12 cellular contexts compared by ENCODE assay signal in genomic region chr15:42890161-42890913, GRCh38. TPM values are rescaled to one million over a fixed set of nuclear protein-coding genes. Genes with fewer than 3 reads are reported as not detected.
A peak's percentile ranks its signal among the peaks of the same experiment; 100 is the strongest.
DNase-seq lines count a peak whose midpoint lies in the region; ATAC-seq and TF ChIP-seq lines count a peak whose summit lies in the region.
"Had no signal": no experiment of that assay in that cellular context is flagged by ENCODE, and none has a peak within 500 bp of the region (broad histone marks: within the 10 kb centered on the region; RNA-seq: fewer than 3 reads in every experiment).

No MANE protein-coding gene starts in this region.

- POLR2A ChIA-PET in RWPE1 (lab: Yijun Ruan, JAX; ENCODE audit: low non-redundant PET) = no interaction called here

- H3K4me3 ChIP-seq in GM23248 (no peak overlapping the region), fibroblast of mammary gland (ENCODE audit: control insufficient read depth, low read depth, low read length) (no peak overlapping the region), osteoblast (ENCODE audit: insufficient read depth, low read length) (no peak overlapping the region), aorta (ENCODE audit: low read length in 2 of 2) (no peak overlapping the region)
- H3K4me3 ChIP-seq: ascending aorta had no signal

- H3K79me2 ChIP-seq in GM23248 (ENCODE audit: insufficient read depth) = peaks cover 48% of the 10 kb centered on the region
- peaks cover 20% of the 10 kb centered on the region for H3K79me2 ChIP-seq in osteoblast (ENCODE audit: insufficient read depth, low read length)

- no peak overlapping the region for H2AFZ ChIP-seq in GM23248
- no peak overlapping the region for H2AFZ ChIP-seq in osteoblast (ENCODE audit: low read length)
- H2AFZ ChIP-seq: parathyroid adenoma had no signal

- H3K27me3 ChIP-seq in GM23248 (replicated peaks; ENCODE audit: insufficient read depth) (no peaks in the 10 kb centered on the region), osteoblast (ENCODE audit: insufficient read depth, low read length) (no peaks in the 10 kb centered on the region), aorta (ENCODE audit: control insufficient read depth in 1 of 2, insufficient read depth in 2 of 2, low read length in 1 of 2) (no peaks in the 10 kb centered on the region)
- H3K27me3 ChIP-seq: ascending aorta had no signal

- H3K36me3 ChIP-seq in GM23248 (ENCODE audit: low read depth) (no peaks in the 10 kb centered on the region), osteoblast (ENCODE audit: insufficient read depth, low read length) (no peaks in the 10 kb centered on the region), aorta (ENCODE audit: control insufficient read depth in 1 of 2, insufficient read depth in 2 of 2, low read length in 1 of 2) (no peaks in the 10 kb centered on the region)
- H3K36me3 ChIP-seq: ascending aorta had no signal

- no peak for TF ChIP-seq CTCF in RWPE1 (conservative IDR thresholded peaks at IDR 0.05; ENCODE audit: low read depth)
- TF ChIP-seq CTCF in fibroblast of mammary gland (conservative IDR thresholded peaks at IDR 0.05; ENCODE audit: control insufficient read depth, insufficient read depth, low read depth, low read length) = no peak
- TF ChIP-seq CTCF in osteoblast (IDR thresholded peaks at IDR 0.05; ENCODE audit: extremely low read depth, low read depth, low read length) = no peak

- H3K4me1 ChIP-seq in GM23248 (ENCODE audit: insufficient read depth) = peaks cover 19% of the 10 kb centered on the region
- H3K4me1 ChIP-seq in osteoblast (ENCODE audit: insufficient read depth, low read length) = peaks cover 16% of the 10 kb centered on the region
- peaks cover 4% of the 10 kb centered on the region in 2 donors for H3K4me1 ChIP-seq in aorta (ENCODE audit: control insufficient read depth in 1 of 2, insufficient read depth in 2 of 2, low read length in 2 of 2)

- H3K27ac ChIP-seq in GM23248 = peak overlapping the region; percentile 53
- peak overlapping the region; percentile 82 for H3K27ac ChIP-seq in RWPE1
- H3K27ac ChIP-seq in osteoblast (ENCODE audit: low read depth, low read length) = peak overlapping the region; percentile 18
- H3K27ac ChIP-seq in aorta (ENCODE audit: low read depth in 1 of 2, low read length in 2 of 2) = no peak overlapping the region
- H3K27ac ChIP-seq: ascending aorta, parathyroid adenoma had no signal

- H3K4me2 ChIP-seq in GM23248 (ENCODE audit: unreplicated experiment) = peak overlapping the region; percentile 30
- peak overlapping the region; percentile 9 for H3K4me2 ChIP-seq in osteoblast (ENCODE audit: insufficient read depth, low read length)

- peak; percentile 64 for DNase-seq in GM23248
- DNase-seq in RWPE1 (ENCODE audit: low spot score) = peak; percentile 95
- peak; percentile 45 for DNase-seq in fibroblast of mammary gland (ENCODE audit: low read depth)
- peak; percentile 76 for DNase-seq in osteoblast (ENCODE audit: insufficient read length, low spot score, missing footprints)
- DNase-seq in Kasumi-1 (lab: John Stamatoyannopoulos, UW) = no peak
- DNase-seq in aorta = no peak
- DNase-seq: activated CD4-positive, alpha-beta memory T cell treated with anti-CD3 and anti-CD28 coated beads for 36 hours; NCI-H1105 had no signal

- no peaks in the 10 kb centered on the region for H3K9me2 ChIP-seq in GM23248 (ENCODE audit: insufficient read depth)

- peaks cover 7% of the 10 kb centered on the region; the same call in 1 of the 2 replicates for H3F3A ChIP-seq in GM23248 (ENCODE audit: insufficient read depth)

- no peaks in the 10 kb centered on the region; the same call in 1 of the 2 replicates for H4K20me1 ChIP-seq in GM23248 (ENCODE audit: insufficient read depth)
- peaks cover 2% of the 10 kb centered on the region for H4K20me1 ChIP-seq in osteoblast (ENCODE audit: insufficient read depth, low read length)

- 61 to 63% methylated on average over 2 of the region's 2 CpGs for WGBS in GM23248 (ENCODE audit: low coverage in 1 of 2, low lambda C conversion rate in 2 of 2, missing lambda C conversion rate in 2 of 2), 2 experiments
- 45 to 49% methylated on average over 2 of the region's 2 CpGs for WGBS in aorta, 2 donors

- H3K9ac ChIP-seq in GM23248 = no peak overlapping the region
- H3K9ac ChIP-seq: parathyroid adenoma had no signal

- H3K9me3 ChIP-seq in GM23248 (ENCODE audit: low read depth) (no peaks in the 10 kb centered on the region), osteoblast (ENCODE audit: low read depth, low read length) (peaks cover 2% of the 10 kb centered on the region), aorta (ENCODE audit: control insufficient read depth, low read length) (peaks cover 1% of the 10 kb centered on the region)
- H3K9me3 ChIP-seq: ascending aorta had no signal

- CTCF ChIA-PET in RWPE1 (lab: Yijun Ruan, JAX) = no interaction called here

- ATAC-seq in HG02852 (IDR thresholded peaks at IDR 0.05; ENCODE audit: unreplicated experiment) = no peak
- no peak for ATAC-seq in aorta (ENCODE audit: low FRiP score)
- ATAC-seq in HG03135 (IDR thresholded peaks at IDR 0.05; ENCODE audit: unreplicated experiment) = no peak

- in situ Hi-C loops in GM23248 (cut with MboI) = no loop called here

- intact Hi-C loops in aorta (cut with DNase I) = no loop called here

RNA-seq across cellular contexts. Expression of gene TTBK2, which starts 30.2 kb away (rescaled TPM):
- 6.3 and 7.6 TPM in 2 replicates for total RNA-seq in GM23248 (2014; rRNA removed; shearing (Covaris generic))
- polyA plus RNA-seq in GM23248 (2016; fragmentation: Nextera tagmentation; extraction: Ambion mirVana) (4.7 and 5.1 TPM in 2 replicates), aorta (10 to 100 TPM in 1 of 2 donors, 1 to 10 TPM in 1; 7.2 to 11.3 TPM)
- total RNA-seq in osteoblast (13.0 and 15.2 TPM in 2 replicates), aorta (10 to 100 TPM; 34.4 to 37.6 TPM)

Comparison
In these comparisons a context has a peak if more than half of its experiments do, and no peak if none do; other contexts are left out.
1. DNase-seq: peak in GM23248 (single experiment), RWPE1 (single experiment), fibroblast of mammary gland (single experiment) and osteoblast (single experiment); none in Kasumi-1 (0 of 2) and aorta (0 of 2).
2. H3K27ac ChIP-seq: peak in GM23248 (single experiment), RWPE1 (single experiment) and osteoblast (single experiment); none in aorta (0 of 2).